Comparison of ENCODE assay signal across 8 cellular contexts in the genomic region with DNA sequence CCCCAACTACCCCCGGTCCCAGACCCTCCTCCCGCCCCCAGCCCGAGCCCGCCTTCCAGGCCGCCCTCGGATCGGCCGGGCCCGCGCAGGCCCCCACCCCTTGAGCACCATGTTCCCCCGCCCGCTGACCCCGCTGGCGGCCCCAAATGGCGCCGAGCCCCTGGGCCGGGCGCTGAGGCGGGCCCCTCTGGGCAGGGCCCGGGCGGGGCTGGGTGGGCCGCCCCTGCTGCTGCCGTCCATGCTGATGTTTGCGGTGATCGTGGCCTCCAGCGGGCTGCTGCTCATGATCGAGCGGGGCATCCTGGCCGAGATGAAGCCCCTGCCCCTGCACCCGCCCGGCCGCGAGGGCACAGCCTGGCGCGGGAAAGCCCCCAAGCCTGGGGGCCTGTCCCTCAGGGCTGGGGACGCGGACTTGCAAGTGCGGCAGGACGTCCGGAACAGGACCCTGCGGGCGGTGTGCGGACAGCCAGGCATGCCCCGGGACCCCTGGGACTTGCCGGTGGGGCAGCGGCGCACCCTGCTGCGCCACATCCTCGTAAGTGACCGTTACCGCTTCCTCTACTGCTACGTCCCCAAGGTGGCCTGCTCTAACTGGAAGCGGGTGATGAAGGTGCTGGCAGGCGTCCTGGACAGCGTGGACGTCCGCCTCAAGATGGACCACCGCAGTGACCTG. TPM values are rescaled to one million over a fixed set of nuclear protein-coding genes. Genes with fewer than 3 reads are reported as not detected.
DNase-seq lines count a peak whose midpoint lies in the region; ATAC-seq and TF ChIP-seq lines count a peak whose summit lies in the region.

No MANE protein-coding gene starts in this region.

- H3K27me3 Mint-ChIP-seq in activated T-helper 1 cell treated with anti-CD3 and anti-CD28 coated beads, Interleukin-12 subunit alpha, Interleukin-12 subunit beta, Interleukin-2, Interleukin-4 antibody, amounts not matched to agents 30 ng/mL and 10 ng/mL and 1 ng/mL, durations not matched to agents 14 hours and 24 hours and 36 hours (ENCODE audit: insufficient read depth), result peaks cover 8% of the 10 kb centered on the region

- H3K4me3 ChIP-seq in HUES48 (ENCODE audit: low read depth, low read length) (peak overlapping the region; percentile 68), psoas muscle (peak overlapping the region; percentile 72)

- peak overlapping the region; percentile 71; the same call in 1 of the 2 replicates for H3K9ac ChIP-seq in HUES48 (ENCODE audit: low read depth, low read length)

- H3K4me1 ChIP-seq in HUES48 (ENCODE audit: control insufficient read depth, insufficient read depth, low read length), result peaks cover 11% of the 10 kb centered on the region; the same call in 1 of the 2 replicates
- H3K4me1 ChIP-seq in psoas muscle, result peaks cover 5% of the 10 kb centered on the region

- peak overlapping the region; percentile 89 for H3K4me3 Mint-ChIP-seq in activated T-helper 1 cell treated with anti-CD3 and anti-CD28 coated beads, Interleukin-12 subunit alpha, Interleukin-12 subunit beta, Interleukin-2, Interleukin-4 antibody, amounts not matched to agents 30 ng/mL and 10 ng/mL and 1 ng/mL, durations not matched to agents 14 hours and 24 hours and 36 hours

- H3K27ac ChIP-seq in HUES48 (ENCODE audit: low read depth, low read length), result peak overlapping the region; percentile 39
- H3K27ac ChIP-seq in psoas muscle, result peak overlapping the region; percentile 78

- H3K9me3 ChIP-seq in HUES48 (ENCODE audit: control insufficient read depth, insufficient read depth, low read length) (no peaks in the 10 kb centered on the region), psoas muscle (no peaks in the 10 kb centered on the region)

- no peaks in the 10 kb centered on the region for H3K9me3 Mint-ChIP-seq in activated T-helper 1 cell treated with anti-CD3 and anti-CD28 coated beads, Interleukin-12 subunit alpha, Interleukin-12 subunit beta, Interleukin-2, Interleukin-4 antibody, amounts not matched to agents 30 ng/mL and 10 ng/mL and 1 ng/mL, durations not matched to agents 14 hours and 24 hours and 36 hours

- H3K4me1 Mint-ChIP-seq in activated T-helper 1 cell treated with anti-CD3 and anti-CD28 coated beads, Interleukin-12 subunit alpha, Interleukin-12 subunit beta, Interleukin-2, Interleukin-4 antibody, amounts not matched to agents 30 ng/mL and 10 ng/mL and 1 ng/mL, durations not matched to agents 14 hours and 24 hours and 36 hours (ENCODE audit: low read depth), result peaks cover 23% of the 10 kb centered on the region

- no peak for TF ChIP-seq CTCF in psoas muscle (IDR thresholded peaks at IDR 0.05)

- 0 to 1% (median 1%) methylated on average over 32 to 57 of the region's 58 CpGs for WGBS in psoas muscle, 3 donors

- ATAC-seq in GM19351 (IDR thresholded peaks at IDR 0.05; ENCODE audit: unreplicated experiment) (peak; percentile 33), Right ventricle myocardium superior (ENCODE audit: poor library complexity) (peak; percentile 52), psoas muscle (peak; percentile 33 to 60 (median 52))

- intact Hi-C loops in activated T-helper 1 cell treated with anti-CD3 and anti-CD28 coated beads, Interleukin-12 subunit alpha, Interleukin-12 subunit beta, Interleukin-2, Interleukin-4 antibody, amounts not matched to agents 30 ng/mL and 10 ng/mL and 1 ng/mL, durations not matched to agents 14 hours and 24 hours and 36 hours (cut with micrococcal nuclease), result loop anchor here (1.0 kb wide), 1 partner anchor 36 kb away; no protein-coding TSS in a partner anchor
- intact Hi-C loops in Right ventricle myocardium superior (cut with DNase I), result no loop called here
- intact Hi-C loops in psoas muscle (cut with DNase I), result no loop called here

- DNase-seq in AG20443 (ENCODE audit: low spot score), result peak; percentile 57
- DNase-seq in activated T-helper 1 cell treated with anti-CD3 and anti-CD28 coated beads, Interleukin-12 subunit alpha, Interleukin-12 subunit beta, Interleukin-2, Interleukin-4 antibody, amounts not matched to agents 30 ng/mL and 10 ng/mL and 1 ng/mL, durations not matched to agents 14 hours and 24 hours and 36 hours (ENCODE audit: low spot score), result no peak
- DNase-seq in Right ventricle myocardium superior, result peak; percentile 66
- DNase-seq in psoas muscle, result peak; percentile 42 to 62
- DNase-seq in MV-4-11 (lab: John Stamatoyannopoulos, UW), result no peak
- no peak for DNase-seq in iPS-NIHi7 (ENCODE audit: extremely low spot score)

- peaks cover 7% of the 10 kb centered on the region for H3K36me3 Mint-ChIP-seq in activated T-helper 1 cell treated with anti-CD3 and anti-CD28 coated beads, Interleukin-12 subunit alpha, Interleukin-12 subunit beta, Interleukin-2, Interleukin-4 antibody, amounts not matched to agents 30 ng/mL and 10 ng/mL and 1 ng/mL, durations not matched to agents 14 hours and 24 hours and 36 hours (ENCODE audit: low read depth)

- H3K27me3 ChIP-seq in HUES48 (ENCODE audit: control insufficient read depth, insufficient read depth, low read length) (no peaks in the 10 kb centered on the region), psoas muscle (ENCODE audit: insufficient read depth in 3 of 3, low read length in 2 of 3) (no peaks in the 10 kb centered on the region)

- peak overlapping the region; percentile 79 for H3K27ac Mint-ChIP-seq in activated T-helper 1 cell treated with anti-CD3 and anti-CD28 coated beads, Interleukin-12 subunit alpha, Interleukin-12 subunit beta, Interleukin-2, Interleukin-4 antibody, amounts not matched to agents 30 ng/mL and 10 ng/mL and 1 ng/mL, durations not matched to agents 14 hours and 24 hours and 36 hours

- H3K36me3 ChIP-seq in HUES48 (ENCODE audit: control insufficient read depth, insufficient read depth, low read length) (peaks cover 22% of the 10 kb centered on the region), psoas muscle (ENCODE audit: insufficient read depth in 1 of 2, low read depth in 1 of 2) (peaks cover 2 to 8% of the 10 kb centered on the region in 2 donors)

RNA-seq across cellular contexts. Expression of a gene that starts 0.5 kb away (rescaled TPM):
- 9.7 and 10.2 TPM in 2 replicates for total RNA-seq in activated T-helper 1 cell treated with anti-CD3 and anti-CD28 coated beads, Interleukin-12 subunit alpha, Interleukin-12 subunit beta, Interleukin-2, Interleukin-4 antibody, amounts not matched to agents 30 ng/mL and 10 ng/mL and 1 ng/mL, durations not matched to agents 14 hours and 24 hours and 36 hours
- total RNA-seq in Right ventricle myocardium superior (7.5 TPM), psoas muscle (1 to 10 TPM; 3.8 to 5.3 (median 4.2) TPM)
- polyA plus RNA-seq in psoas muscle, result 1 to 10 TPM; 2.5 to 4.5 (median 2.8) TPM

RNA-seq across cellular contexts. Expression of a gene that starts 30.5 kb away (rescaled TPM):
- 26.5 and 26.9 TPM in 2 replicates for total RNA-seq in activated T-helper 1 cell treated with anti-CD3 and anti-CD28 coated beads, Interleukin-12 subunit alpha, Interleukin-12 subunit beta, Interleukin-2, Interleukin-4 antibody, amounts not matched to agents 30 ng/mL and 10 ng/mL and 1 ng/mL, durations not matched to agents 14 hours and 24 hours and 36 hours
- 16.2 TPM for total RNA-seq in Right ventricle myocardium superior
- 10 to 100 TPM; 12.5 to 15.6 (median 13.4) TPM for total RNA-seq in psoas muscle
- polyA plus RNA-seq in psoas muscle, result 10 to 100 TPM in 2 of 3 donors, 1 to 10 TPM in 1; 9.9 to 14.6 (median 12.3) TPM

Comparison
In these comparisons a context has a peak if more than half of its experiments do, and no peak if none do; other contexts are left out.
1. DNase-seq: peak in AG20443 (single experiment), Right ventricle myocardium superior (single experiment) and psoas muscle (2 of 2); none in activated T-helper 1 cell treated with anti-CD3 and anti-CD28 coated beads, Interleukin-12 subunit alpha, Interleukin-12 subunit beta, Interleukin-2, Interleukin-4 antibody, amounts not matched to agents 30 ng/mL and 10 ng/mL and 1 ng/mL, durations not matched to agents 14 hours and 24 hours and 36 hours (single experiment), MV-4-11 (single experiment) and iPS-NIHi7 (single experiment).
2. Peak in every context shown above with its lines, with median percentiles within 50 percentile points of each other: ATAC-seq.